ENCODE assay signal across 21 cellular contexts in the genomic region with DNA sequence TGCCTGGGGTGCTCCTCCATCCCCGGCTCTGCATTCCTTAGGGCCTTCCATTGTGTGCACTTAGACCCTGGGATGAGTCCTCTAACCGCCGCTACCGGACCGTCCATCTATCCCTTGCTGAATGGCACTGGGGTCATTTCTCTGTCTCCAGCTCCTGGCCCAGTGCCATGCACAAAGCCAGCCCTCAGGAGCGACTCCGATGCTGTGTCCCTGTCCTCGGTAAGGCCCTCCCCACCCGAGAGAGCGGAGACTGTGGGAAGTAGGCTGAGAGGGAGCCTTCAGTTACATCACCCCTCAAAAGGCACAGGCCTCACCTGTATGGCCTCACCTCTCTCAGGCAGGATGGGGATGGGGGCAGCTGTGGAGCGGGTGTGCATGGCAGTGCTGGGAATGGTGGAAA. TPM values are rescaled to one million over a fixed set of nuclear protein-coding genes. Genes with fewer than 3 reads are reported as not detected.
"Had no signal": no experiment of that assay in that cellular context is flagged by ENCODE, and none has a peak within 500 bp of the region (broad histone marks: within the 10 kb centered on the region; RNA-seq: fewer than 3 reads in every experiment).

No MANE protein-coding gene starts in this region.

- H3K4me3 Mint-ChIP-seq: activated T-cell treated with anti-CD3 and anti-CD28 coated beads, Interleukin-2, amount 50 U/mL, for 24 hours had no signal

- H3K4me1 ChIP-seq: body of pancreas, esophagus squamous epithelium, left lung, right lobe of liver, SJSA1, upper lobe of right lung had no signal

- H3K4me3 ChIP-seq: body of pancreas, coronary artery, esophagus squamous epithelium, hepatocyte, left lung, ovary, right lobe of liver, SJSA1, thoracic aorta, upper lobe of right lung had no signal

- H3K36me3 ChIP-seq: esophagus squamous epithelium, left lung, ovary, right lobe of liver, SJSA1, thoracic aorta, upper lobe of right lung had no signal

- ATAC-seq: body of pancreas, left lung, right lobe of liver, upper lobe of right lung had no signal

- H3K27ac Mint-ChIP-seq: activated T-cell treated with anti-CD3 and anti-CD28 coated beads, Interleukin-2, amount 50 U/mL, for 24 hours had no signal

- H3K27me3 Mint-ChIP-seq: activated T-cell treated with anti-CD3 and anti-CD28 coated beads, Interleukin-2, amount 50 U/mL, for 24 hours had no signal

- DNase-seq: activated CD4-positive, alpha-beta T cell treated with anti-CD3 and anti-CD28 coated beads, Interleukin-2, amount 50 U/mL, for 48 hours; activated gamma-delta T cell treated with Interleukin-2 at 50 U/mL for 16 hours; activated T-cell treated with anti-CD3 and anti-CD28 coated beads, Interleukin-2, amount 50 U/mL, for 24 hours; amniotic stem cell; body of pancreas; central memory CD4-positive, alpha-beta T cell; esophagus squamous epithelium; mammary epithelial cell; ovary; right lobe of liver; stimulated activated CD4-positive, alpha-beta T cell treated with anti-CD3 and anti-CD28 coated beads, Interleukin-1b, Interleukin-23, amount 100 ng/mL, for 48 hours; upper lobe of right lung had no signal

- H3K9me3 ChIP-seq: body of pancreas, esophagus squamous epithelium, left lung, ovary, right lobe of liver, SJSA1, thoracic aorta, upper lobe of right lung had no signal

RNA-seq across cellular contexts. Expression of a gene that starts 33.8 kb away (rescaled TPM):
- total RNA-seq: body of pancreas, endothelial cell of umbilical vein, fibroblast of villous mesenchyme, mammary epithelial cell, pulmonary artery endothelial cell, SJSA1, thoracic aorta had no signal

RNA-seq across cellular contexts. Expression of a gene that starts 57.2 kb away (rescaled TPM):
- total RNA-seq: glomerular endothelial cell, SJSA1 had no signal
